1 cellular context compared by ENCODE assay signal in genomic region chr2:216571909-216572513, GRCh38.
TF ChIP-seq lines count a peak whose summit lies in the region.

No MANE protein-coding gene starts in this region.

TF ChIP-seq in HepG2, 621 proteins besides CTCF, POLR2A, EP300 and RAD21 (continued from another document and continues in another):
- TF ChIP-seq ZFP91 (CRISPR knock-in tag; IDR thresholded peaks at IDR 0.05; ENCODE audit: borderline replicate concordance) (no peak), ZBTB44 (CRISPR knock-in tag; IDR thresholded peaks at IDR 0.05) (no peak), ZFP36 (IDR thresholded peaks at IDR 0.05; ENCODE audit: borderline replicate concordance, low read depth, low read length, partially characterized antibody) (no peak), DRAP1 (CRISPR knock-in tag; IDR thresholded peaks at IDR 0.05) (no peak), ZNF124 (CRISPR knock-in tag; IDR thresholded peaks at IDR 0.05) (no peak), ZNF232 (CRISPR knock-in tag; IDR thresholded peaks at IDR 0.05; ENCODE audit: borderline replicate concordance) (0 out of 2 replicates have a peak, but pooled peaks have one; percentile 4), FOXA3 (CRISPR knock-in tag; IDR thresholded peaks at IDR 0.05) (peak; percentile 82), U2AF2 (IDR thresholded peaks at IDR 0.05; ENCODE audit: low read depth, low read length) (no peak), CEBPB (IDR thresholded peaks at IDR 0.05; ENCODE audit: borderline replicate concordance, low read depth, low read length) (no peak), ZNF616 (CRISPR knock-in tag; IDR thresholded peaks at IDR 0.05; ENCODE audit: low read depth) (no peak), MED1 (CRISPR knock-in tag; IDR thresholded peaks at IDR 0.05) (peak; percentile 32; the same call in 1 of the 2 replicates), ZSCAN22 (CRISPR knock-in tag; IDR thresholded peaks at IDR 0.05) (no peak), PHF5A (CRISPR knock-in tag; IDR thresholded peaks at IDR 0.05; ENCODE audit: low read depth, unreplicated experiment) (no peak), HNRNPK (IDR thresholded peaks at IDR 0.05; ENCODE audit: low read depth, low read length, poor library complexity, severe bottlenecking) (no peak), RELA (CRISPR knock-in tag; IDR thresholded peaks at IDR 0.05) (no peak), MAFF (IDR thresholded peaks at IDR 0.05; ENCODE audit: low read depth, low read length) (peak; percentile 79), ZNF160 (CRISPR knock-in tag; IDR thresholded peaks at IDR 0.05) (no peak), ETS1 (CRISPR knock-in tag; IDR thresholded peaks at IDR 0.05) (no peak), GZF1 (CRISPR knock-in tag; IDR thresholded peaks at IDR 0.05) (no peak), PRDM4 (CRISPR knock-in tag; IDR thresholded peaks at IDR 0.05; ENCODE audit: borderline replicate concordance) (no peak), ATF1 (CRISPR knock-in tag; IDR thresholded peaks at IDR 0.05) (no peak), ZNF318 (CRISPR knock-in tag; IDR thresholded peaks at IDR 0.05) (no peak), U2AF1 (optimal IDR thresholded peaks at IDR 0.05; ENCODE audit: low read depth, low read length) (peak; percentile 75), HBP1 (CRISPR knock-in tag; IDR thresholded peaks at IDR 0.05; ENCODE audit: low read depth) (no peak), TFAP4 (IDR thresholded peaks at IDR 0.05; ENCODE audit: borderline replicate concordance, low read depth) (no peak), DMTF1 (CRISPR knock-in tag; IDR thresholded peaks at IDR 0.05) (no peak), ZNF180 (CRISPR knock-in tag; IDR thresholded peaks at IDR 0.05; ENCODE audit: borderline replicate concordance, low read depth) (no peak), MBD4 (IDR thresholded peaks at IDR 0.05; ENCODE audit: borderline replicate concordance, low read length) (no peak; the same call in 1 of the 2 replicates), ETV6 (CRISPR knock-in tag; conservative IDR thresholded peaks at IDR 0.05) (no peak), ZBTB20 (CRISPR knock-in tag; IDR thresholded peaks at IDR 0.05; ENCODE audit: borderline replicate concordance, low read depth) (no peak), THAP9 (CRISPR knock-in tag; IDR thresholded peaks at IDR 0.05; ENCODE audit: borderline replicate concordance) (no peak), JUNB (CRISPR knock-in tag; IDR thresholded peaks at IDR 0.05; ENCODE audit: borderline replicate concordance) (no peak)
